13 cellular contexts compared by ENCODE assay signal in the genomic region with DNA sequence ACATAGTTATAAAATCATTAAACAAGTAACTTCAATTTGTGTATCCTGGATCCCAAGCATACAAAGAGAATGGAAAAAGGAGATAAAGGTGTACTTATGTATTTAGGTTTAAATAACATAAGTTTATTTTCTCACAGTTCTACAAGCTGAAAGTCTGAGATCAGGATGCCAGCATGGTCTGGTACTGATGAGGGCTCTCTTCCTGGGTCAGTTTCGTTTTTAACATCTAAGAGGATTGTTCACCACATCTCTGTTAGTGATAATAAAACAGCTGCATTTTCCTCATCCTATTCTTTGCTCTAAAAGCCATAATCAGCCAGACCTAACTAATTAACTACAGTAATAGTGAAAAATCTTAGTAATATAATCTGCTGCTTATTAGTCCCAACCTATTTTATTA. TPM values are rescaled to one million over a fixed set of nuclear protein-coding genes. Genes with fewer than 3 reads are reported as not detected.
A peak's percentile ranks its signal among the peaks of the same experiment; 100 is the strongest.
DNase-seq lines count a peak whose midpoint lies in the region; ATAC-seq, FAIRE-seq and TF ChIP-seq lines count a peak whose summit lies in the region.
"Had no signal": no experiment of that assay in that cellular context is flagged by ENCODE, and none has a peak within 500 bp of the region (broad histone marks: within the 10 kb centered on the region; RNA-seq: fewer than 3 reads in every experiment).

No MANE protein-coding gene starts in this region.

- H3K27me3 ChIP-seq in left ventricle myocardium inferior (ENCODE audit: low read depth) = no peaks in the 10 kb centered on the region
- H3K27me3 ChIP-seq in keratinocyte (ENCODE audit: control insufficient read depth, extremely low read depth, insufficient read depth, low read length) = no peaks in the 10 kb centered on the region

- intact Hi-C loops in left ventricle myocardium inferior (cut with micrococcal nuclease) = loop anchor here (10.0 kb wide), 2 partner anchors 52 to 118 kb away; no protein-coding TSS in a partner anchor
- intact Hi-C loops in cardiac septum (cut with DNase I) = loop anchor here (5.0 kb wide), 1 partner anchor 35 kb away; no protein-coding TSS in a partner anchor
- intact Hi-C loops in activated CD8-positive, alpha-beta T cell treated with anti-CD3 and anti-CD28 coated beads for 36 hours (cut with micrococcal nuclease) = no loop called here
- intact Hi-C loops in posterior vena cava (cut with DNase I) = loop anchor here (1.0 to 10.0 kb wide), 2 partner anchors 21 to 52 kb away; no protein-coding TSS in a partner anchor

- H3K79me2 ChIP-seq in keratinocyte (ENCODE audit: control insufficient read depth, insufficient read depth, low read length) = peaks cover 95% of the 10 kb centered on the region

- dilution Hi-C loops in keratinocyte (cut with MboI; ENCODE audit: extremely low pct_ligation_motif_present, low sequenced_read_pairs) = no loop called here

- peaks cover 2% of the 10 kb centered on the region for H4K20me1 ChIP-seq in keratinocyte (ENCODE audit: control insufficient read depth, extremely low read depth, insufficient read depth, low read length)

- CTCF ChIA-PET in activated CD8-positive, alpha-beta T cell treated with anti-CD3 and anti-CD28 coated beads for 36 hours (lab: Charles Lee) = no interaction called here

- H3K4me1 Mint-ChIP-seq in activated CD8-positive, alpha-beta T cell treated with anti-CD3 and anti-CD28 coated beads for 36 hours (ENCODE audit: low read depth) = peaks cover 62% of the 10 kb centered on the region
- peaks cover 47% of the 10 kb centered on the region for H3K4me1 Mint-ChIP-seq in type B pancreatic cell (ENCODE audit: unreplicated experiment)

- H3K4me2 ChIP-seq in keratinocyte (ENCODE audit: control insufficient read depth, extremely low read depth, insufficient read depth, low read depth, low read length) = peak overlapping the region; percentile 99

- H3K9ac ChIP-seq in keratinocyte (ENCODE audit: control insufficient read depth, extremely low read depth, insufficient read depth, low read length) = no peak overlapping the region

- peaks cover 65% of the 10 kb centered on the region for H3K36me3 Mint-ChIP-seq in activated CD8-positive, alpha-beta T cell treated with anti-CD3 and anti-CD28 coated beads for 36 hours (ENCODE audit: low read depth)
- H3K36me3 Mint-ChIP-seq in type B pancreatic cell = peaks cover 19% of the 10 kb centered on the region

- H3K27ac ChIP-seq in left ventricle myocardium inferior (replicated peaks) (no peak overlapping the region), keratinocyte (ENCODE audit: control insufficient read depth, insufficient read depth, low read length) (no peak overlapping the region)

- TF ChIP-seq CTCF in left ventricle myocardium inferior (IDR thresholded peaks at IDR 0.05; ENCODE audit: borderline replicate concordance) (no peak), keratinocyte (optimal IDR thresholded peaks at IDR 0.05 in 1 of 3, IDR thresholded peaks at IDR 0.05 in 1 of 3, conservative IDR thresholded peaks at IDR 0.05 in 1 of 3; ENCODE audit: extremely low read depth in 1 of 3, insufficient read depth in 2 of 3, low read length in 3 of 3) (no peak), type B pancreatic cell (conservative IDR thresholded peaks at IDR 0.05) (no peak)
- no peak for TF ChIP-seq CTCF in activated CD8-positive, alpha-beta T cell treated with anti-CD3 and anti-CD28 coated beads for 36 hours (IDR thresholded peaks at IDR 0.05)

- FAIRE-seq in keratinocyte (lab: Jason Lieb, UNC) = no peak

- H3K9me3 ChIP-seq in left ventricle myocardium inferior (replicated peaks) (no peaks in the 10 kb centered on the region), keratinocyte (ENCODE audit: control insufficient read depth, low read depth, low read length) (no peaks in the 10 kb centered on the region)

- H2AFZ ChIP-seq in keratinocyte (ENCODE audit: control insufficient read depth, low read length) = no peak overlapping the region

- DNase-seq in left ventricle myocardium inferior (no peak), cardiac septum (ENCODE audit: low spot score) (no peak), keratinocyte (ENCODE audit: low read depth, low spot score) (no peak), type B pancreatic cell (ENCODE audit: extremely low spot score, unreplicated experiment) (no peak), putamen (ENCODE audit: low spot score) (no peak), posterior vena cava (ENCODE audit: low spot score) (no peak)
- DNase-seq in activated CD8-positive, alpha-beta T cell treated with anti-CD3 and anti-CD28 coated beads for 36 hours = no peak
- DNase-seq: activated gamma-delta T cell treated with Interleukin-2 at 50 U/mL for 16 hours; COR-L47; effector memory CD4-positive, alpha-beta T cell; NCI-H524; T-helper 9 cell had no signal

- no peaks in the 10 kb centered on the region for H3K36me3 ChIP-seq in left ventricle myocardium inferior
- H3K36me3 ChIP-seq in keratinocyte (ENCODE audit: control insufficient read depth in 2 of 2, extremely low read depth in 1 of 2, insufficient read depth in 2 of 2, low read length in 2 of 2) = peaks cover 0 to 2% of the 10 kb centered on the region in 2 experiments

- H3K27ac Mint-ChIP-seq in activated CD8-positive, alpha-beta T cell treated with anti-CD3 and anti-CD28 coated beads for 36 hours = no peak overlapping the region
- H3K27ac Mint-ChIP-seq in type B pancreatic cell = no peak overlapping the region

- H3K4me3 Mint-ChIP-seq in activated CD8-positive, alpha-beta T cell treated with anti-CD3 and anti-CD28 coated beads for 36 hours = peak overlapping the region; percentile 94
- peak overlapping the region; percentile 17 for H3K4me3 Mint-ChIP-seq in type B pancreatic cell

- H3K4me1 ChIP-seq in left ventricle myocardium inferior (peaks cover 99% of the 10 kb centered on the region), keratinocyte (ENCODE audit: control insufficient read depth, extremely low read depth, insufficient read depth, low read length) (peaks cover 33% of the 10 kb centered on the region)

- H3K27me3 Mint-ChIP-seq in activated CD8-positive, alpha-beta T cell treated with anti-CD3 and anti-CD28 coated beads for 36 hours = no peaks in the 10 kb centered on the region
- H3K27me3 Mint-ChIP-seq in type B pancreatic cell = no peaks in the 10 kb centered on the region

- peaks cover 2% of the 10 kb centered on the region for H3K9me1 ChIP-seq in keratinocyte (ENCODE audit: control insufficient read depth, extremely low read depth, insufficient read depth, low read length)

- no peaks in the 10 kb centered on the region for H3K9me3 Mint-ChIP-seq in activated CD8-positive, alpha-beta T cell treated with anti-CD3 and anti-CD28 coated beads for 36 hours
- no peaks in the 10 kb centered on the region for H3K9me3 Mint-ChIP-seq in type B pancreatic cell

- no peak for ATAC-seq in activated CD8-positive, alpha-beta T cell treated with anti-CD3 and anti-CD28 coated beads for 36 hours
- ATAC-seq in HG02852 (IDR thresholded peaks at IDR 0.05; ENCODE audit: unreplicated experiment) = no peak

- POLR2A ChIA-PET in activated CD8-positive, alpha-beta T cell treated with anti-CD3 and anti-CD28 coated beads for 36 hours (lab: Charles Lee) = no interaction called here

- H3K4me3 ChIP-seq in left ventricle myocardium inferior (peak overlapping the region; percentile 85), keratinocyte (ENCODE audit: control insufficient read depth in 2 of 3, extremely low read depth in 1 of 3, insufficient read depth in 2 of 3, low read depth in 1 of 3, low read length in 3 of 3) (peak overlapping the region in 2 of 3 experiments; percentile 3 to 23)

RNA-seq across cellular contexts. Expression of a gene that starts 5.2 kb away (rescaled TPM):
- total RNA-seq in left ventricle myocardium inferior (83.2 TPM), cardiac septum (47.5 TPM), type B pancreatic cell (ENCODE audit: low replicate concordance) (24.2 and 27.2 TPM in 2 replicates), posterior vena cava (10 to 100 TPM; 29.6 to 33.1 TPM)
- total RNA-seq in activated CD8-positive, alpha-beta T cell treated with anti-CD3 and anti-CD28 coated beads for 36 hours = 10 to 100 TPM; 46.5 to 47.2 TPM
- 15.5 to 34.1 TPM (median 17.6 TPM) in 3 replicates for polyA plus RNA-seq in keratinocyte
- 12.7 TPM for polyA plus RNA-seq in keratinocyte (2011; ENCODE audit: low read depth)
- 17.4 and 40.9 TPM in 2 replicates for polyA plus RNA-seq in keratinocyte (2011; cell fraction: cytosol; rRNA removed)
- 11.8 and 16.1 TPM in 2 replicates for polyA plus RNA-seq in keratinocyte (2011; cell fraction: nucleus; rRNA removed)
- polyA plus RNA-seq in keratinocyte (2012; ENCODE audit: low replicate concordance) = 18.3 and 18.7 TPM in 2 replicates
- polyA minus RNA-seq in keratinocyte = 2.9 to 44.8 TPM (median 15.0 TPM) in 3 replicates
- polyA minus RNA-seq in keratinocyte (2011; cell fraction: cytosol; rRNA and poly(A)+ RNA removed) = 22.3 TPM
- 13.2 and 15.7 TPM in 2 replicates for polyA minus RNA-seq in keratinocyte (2011; cell fraction: nucleus; rRNA and poly(A)+ RNA removed)
